26 cellular contexts compared by ENCODE assay signal in the genomic region with DNA sequence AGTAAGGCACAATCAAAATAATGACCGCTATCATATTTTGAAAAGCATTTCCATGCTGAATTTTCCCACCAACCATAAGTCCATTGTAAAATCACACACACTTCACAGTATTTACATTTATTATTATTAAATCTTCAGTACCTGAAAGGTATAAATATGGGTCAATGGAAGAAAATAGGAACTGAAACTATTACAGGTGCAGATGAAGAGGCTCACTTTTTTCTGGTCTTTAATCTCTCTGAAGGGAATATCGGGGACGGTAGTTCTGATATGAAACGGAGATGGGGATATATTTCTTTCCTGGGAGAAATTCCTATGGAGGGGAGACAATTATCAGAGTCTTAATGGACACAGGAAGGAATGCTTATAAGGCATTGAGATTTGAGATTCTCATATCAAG. TPM values are rescaled to one million over a fixed set of nuclear protein-coding genes. Genes with fewer than 3 reads are reported as not detected.
DNase-seq lines count a peak whose midpoint lies in the region; ATAC-seq and TF ChIP-seq lines count a peak whose summit lies in the region.
"Had no signal": no experiment of that assay in that cellular context is flagged by ENCODE, and none has a peak within 500 bp of the region (broad histone marks: within the 10 kb centered on the region; RNA-seq: fewer than 3 reads in every experiment).

No MANE protein-coding gene starts in this region.

- H3K27me3 Mint-ChIP-seq in HFFc6 (ENCODE audit: insufficient read depth) (no peaks in the 10 kb centered on the region), memory B cell (peaks cover 15% of the 10 kb centered on the region)

- peak overlapping the region; percentile 87 for H3K27ac Mint-ChIP-seq in HFFc6
- no peak overlapping the region for H3K27ac Mint-ChIP-seq in memory B cell
- H3K27ac Mint-ChIP-seq: CD8-positive, alpha-beta memory T cell; T-helper 17 cell had no signal

- no peak overlapping the region for H3K9ac ChIP-seq in OCI-LY3 (ENCODE audit: low read length)

- intact Hi-C loops in upper lobe of right lung (cut with DNase I) = no loop called here

- TF ChIP-seq CTCF in HFFc6 (IDR thresholded peaks at IDR 0.05) = no peak
- no peak for TF ChIP-seq CTCF in OCI-LY3 (IDR thresholded peaks at IDR 0.05; ENCODE audit: low read depth, low read length)
- no peak for TF ChIP-seq CTCF in upper lobe of right lung (IDR thresholded peaks at IDR 0.05)

- no peaks in the 10 kb centered on the region for H3K79me2 ChIP-seq in OCI-LY3 (ENCODE audit: low read length)

- DNase-seq in HFFc6 (no peak), memory B cell (ENCODE audit: low spot score in 2 of 2) (no peak), upper lobe of right lung (no peak), globus pallidus (ENCODE audit: low spot score) (no peak)
- DNase-seq: C1 segment of cervical spinal cord; CD8-positive, alpha-beta memory T cell; HCEC 1CT; NCI-H1105 treated with DMSO at 0.1 percent for 48 hours; NCI-H146; NCI-H2029; NCI-H446 treated with DMSO at 0.1 percent for 48 hours; NCI-H526; NCI-H82; PC-3; SJCRH30; T-helper 17 cell had no signal

- no peak overlapping the region for H3K4me3 ChIP-seq in OCI-LY3 (ENCODE audit: low read length)
- no peak overlapping the region for H3K4me3 ChIP-seq in upper lobe of right lung
- H3K4me3 ChIP-seq: K562, SJCRH30 had no signal

- H3K4me2 ChIP-seq in OCI-LY3 (ENCODE audit: low read length) = peak overlapping the region; percentile 15; the same call in 1 of the 2 replicates

- H2AFZ ChIP-seq in OCI-LY3 (ENCODE audit: low read depth, low read length) = no peak overlapping the region

- no peaks in the 10 kb centered on the region for H3K9me3 ChIP-seq in OCI-LY3 (ENCODE audit: insufficient read depth, low read length)
- no peaks in the 10 kb centered on the region for H3K9me3 ChIP-seq in upper lobe of right lung
- H3K9me3 ChIP-seq: SJCRH30 had no signal

- H3K36me3 ChIP-seq in OCI-LY3 (replicated peaks; ENCODE audit: low read depth, low read length) = no peaks in the 10 kb centered on the region
- no peaks in the 10 kb centered on the region for H3K36me3 ChIP-seq in upper lobe of right lung
- H3K36me3 ChIP-seq: SJCRH30 had no signal

- H4K20me1 ChIP-seq in OCI-LY3 (ENCODE audit: insufficient read depth, low read length) = no peaks in the 10 kb centered on the region

- H3K27ac ChIP-seq in OCI-LY3 (ENCODE audit: low read length) = no peak overlapping the region
- no peak overlapping the region for H3K27ac ChIP-seq in upper lobe of right lung
- H3K27ac ChIP-seq: SJCRH30 had no signal

- peak; percentile 70 for ATAC-seq in memory B cell (ENCODE audit: low read depth)
- ATAC-seq in upper lobe of right lung = no peak
- no peak for ATAC-seq in GM19463 (IDR thresholded peaks at IDR 0.05; ENCODE audit: unreplicated experiment)
- no peak for ATAC-seq in HG02840 (IDR thresholded peaks at IDR 0.05; ENCODE audit: low FRiP score, unreplicated experiment)
- ATAC-seq: K562, PC-3, Right ventricle myocardium inferior, SK-N-SH treated with all-trans-retinoic acid at 6 μM for 48 hours, T-helper 17 cell had no signal

- H3K4me3 Mint-ChIP-seq in HFFc6 (no peak overlapping the region), memory B cell (no peak overlapping the region)
- H3K4me3 Mint-ChIP-seq: CD8-positive, alpha-beta memory T cell; T-helper 17 cell had no signal

- H3K4me1 ChIP-seq in OCI-LY3 (ENCODE audit: low read length) (peaks cover 26% of the 10 kb centered on the region), upper lobe of right lung (peaks cover 14% of the 10 kb centered on the region)
- H3K4me1 ChIP-seq: SJCRH30 had no signal

- H3K36me3 Mint-ChIP-seq in HFFc6 (ENCODE audit: low read depth) (peaks cover 12% of the 10 kb centered on the region), memory B cell (no peaks in the 10 kb centered on the region)
- H3K36me3 Mint-ChIP-seq: CD8-positive, alpha-beta memory T cell had no signal

- peaks cover 7% of the 10 kb centered on the region; the same call in 1 of the 2 replicates for H3K27me3 ChIP-seq in OCI-LY3 (ENCODE audit: low read depth, low read length)
- no peaks in the 10 kb centered on the region for H3K27me3 ChIP-seq in upper lobe of right lung
- H3K27me3 ChIP-seq: SJCRH30 had no signal

- H3K9me3 Mint-ChIP-seq in HFFc6 (no peaks in the 10 kb centered on the region), memory B cell (no peaks in the 10 kb centered on the region)
- H3K9me3 Mint-ChIP-seq: CD8-positive, alpha-beta memory T cell had no signal

- peaks cover 68% of the 10 kb centered on the region for H3K4me1 Mint-ChIP-seq in HFFc6 (ENCODE audit: low read depth)
- peaks cover 7% of the 10 kb centered on the region for H3K4me1 Mint-ChIP-seq in memory B cell
- H3K4me1 Mint-ChIP-seq: CD8-positive, alpha-beta memory T cell; T-helper 17 cell had no signal

RNA-seq across cellular contexts. Expression of a gene that starts 28.4 kb away (rescaled TPM):
- 1 to 10 TPM in 1 of 6 experiments, under 1 TPM in 5; 0.14 to 1.2 (median 0.71) TPM for total RNA-seq in HFFc6 (2021; fragmentation: NEBNext Ultra II Directional; extraction: Animal tissue kit (Norgen Biotek cat#: 25700))
- total RNA-seq in upper lobe of right lung = 15.0 TPM
- total RNA-seq: A673; CD8-positive, alpha-beta memory T cell; H1; K562; LHCN-M2; MCF 10A; PC-3; SJCRH30; T-helper 17 cell had no signal

RNA-seq across cellular contexts. Expression of a gene that starts 39.9 kb away (rescaled TPM):
- not detected for total RNA-seq in HFFc6 (2021; fragmentation: NEBNext Ultra II Directional; extraction: Animal tissue kit (Norgen Biotek cat#: 25700))
- 0.43 TPM for total RNA-seq in upper lobe of right lung
- total RNA-seq: A673; CD8-positive, alpha-beta memory T cell; H1; K562; LHCN-M2; MCF 10A; PC-3; Right ventricle myocardium inferior; SJCRH30 had no signal

RNA-seq across cellular contexts. Expression of a gene that starts 59.6 kb away (rescaled TPM):
- total RNA-seq in HFFc6 (2021; fragmentation: NEBNext Ultra II Directional; extraction: Animal tissue kit (Norgen Biotek cat#: 25700)) = not detected
- 51.1 TPM for total RNA-seq in upper lobe of right lung
- total RNA-seq: LHCN-M2, MCF 10A, SJCRH30 had no signal

RNA-seq across cellular contexts. Expression of a gene that starts 60.0 kb away (rescaled TPM):
- under 1 TPM; 0.24 to 0.40 (median 0.36) TPM for total RNA-seq in HFFc6 (2021; fragmentation: NEBNext Ultra II Directional; extraction: Animal tissue kit (Norgen Biotek cat#: 25700))
- 1.4 TPM for total RNA-seq in upper lobe of right lung
- total RNA-seq: A673; CD8-positive, alpha-beta memory T cell; H1; K562; LHCN-M2; MCF 10A; PC-3; Right ventricle myocardium inferior; SJCRH30 had no signal

Comparison
In these comparisons a context has a peak if more than half of its experiments do, and no peak if none do; other contexts are left out.
1. RNA of a gene that starts 59.6 kb away (total RNA-seq): 51.1 TPM in upper lobe of right lung (single experiment); not detected in HFFc6; every median in the first group is over 10 times any median in the second.